In genomic region chr17:50501054-50501453, GRCh38 we compare ENCODE assay signal across 9 cellular contexts. TPM values are rescaled to one million over a fixed set of nuclear protein-coding genes. Genes with fewer than 3 reads are reported as not detected.
DNase-seq lines count a peak whose midpoint lies in the region; ATAC-seq and TF ChIP-seq lines count a peak whose summit lies in the region.
"Had no signal": no experiment of that assay in that cellular context is flagged by ENCODE, and none has a peak within 500 bp of the region (broad histone marks: within the 10 kb centered on the region; RNA-seq: fewer than 3 reads in every experiment).

No MANE protein-coding gene starts in this region.

- H3K4me3 ChIP-seq in lower lobe of right lung: no peak overlapping the region

- H3K4me3 Mint-ChIP-seq in activated naive CD4-positive, alpha-beta T cell treated with anti-CD3 and anti-CD28 coated beads for 36 hours: no peak overlapping the region
- H3K4me3 Mint-ChIP-seq: naive B cell had no signal

- CTCF ChIA-PET in activated naive CD4-positive, alpha-beta T cell treated with anti-CD3 and anti-CD28 coated beads for 36 hours (lab: Charles Lee): interaction anchor here (0.6 to 2.8 kb wide), 14 partner anchors 8 to 334 kb away, joined by 3 to 14 read pairs (median 4); partner anchors contain the start of genes RSAD1 and WFIKKN2

- intact Hi-C loops in activated naive CD4-positive, alpha-beta T cell treated with anti-CD3 and anti-CD28 coated beads for 36 hours (cut with micrococcal nuclease): loop anchor here (1.0 kb wide), 1 partner anchor 19 kb away; no protein-coding TSS in a partner anchor
- intact Hi-C loops in lower lobe of right lung (cut with DNase I): no loop called here

- no peaks in the 10 kb centered on the region for H3K36me3 ChIP-seq in lower lobe of right lung

- H3K4me1 Mint-ChIP-seq in activated naive CD4-positive, alpha-beta T cell treated with anti-CD3 and anti-CD28 coated beads for 36 hours (ENCODE audit: low read depth): peaks cover 14% of the 10 kb centered on the region
- H3K4me1 Mint-ChIP-seq: naive B cell had no signal

- H3K36me3 Mint-ChIP-seq in activated naive CD4-positive, alpha-beta T cell treated with anti-CD3 and anti-CD28 coated beads for 36 hours (ENCODE audit: low read depth): no peaks in the 10 kb centered on the region
- H3K36me3 Mint-ChIP-seq: naive B cell had no signal

- no peaks in the 10 kb centered on the region for H3K9me3 Mint-ChIP-seq in activated naive CD4-positive, alpha-beta T cell treated with anti-CD3 and anti-CD28 coated beads for 36 hours
- H3K9me3 Mint-ChIP-seq: naive B cell had no signal

- DNase-seq in COLO668 (lab: John Stamatoyannopoulos, UW; ENCODE audit: unreplicated experiment): peak; percentile 8
- peak; percentile 48 for DNase-seq in HT-29 (ENCODE audit: low spot score)
- peak; percentile 68 for DNase-seq in activated naive CD4-positive, alpha-beta T cell treated with anti-CD3 and anti-CD28 coated beads for 36 hours
- no peak for DNase-seq in lower lobe of right lung
- no peak for DNase-seq in anterior cingulate cortex (lab: John Stamatoyannopoulos, UW)
- DNase-seq in NCI-H2107 (lab: John Stamatoyannopoulos, UW): no peak
- DNase-seq: naive B cell had no signal

- H3K27ac Mint-ChIP-seq in activated naive CD4-positive, alpha-beta T cell treated with anti-CD3 and anti-CD28 coated beads for 36 hours: no peak overlapping the region
- H3K27ac Mint-ChIP-seq: naive B cell had no signal

- no peaks in the 10 kb centered on the region for H3K27me3 ChIP-seq in lower lobe of right lung (ENCODE audit: low read depth)

- no peak overlapping the region for H3K27ac ChIP-seq in lower lobe of right lung

- ATAC-seq in lower lobe of right lung: no peak
- no peak for ATAC-seq in HG02938 (IDR thresholded peaks at IDR 0.05; ENCODE audit: unreplicated experiment)
- ATAC-seq in GM18907 (IDR thresholded peaks at IDR 0.05; ENCODE audit: unreplicated experiment): no peak

- no peaks in the 10 kb centered on the region for H3K27me3 Mint-ChIP-seq in activated naive CD4-positive, alpha-beta T cell treated with anti-CD3 and anti-CD28 coated beads for 36 hours (ENCODE audit: low read depth)

- TF ChIP-seq CTCF in lower lobe of right lung (IDR thresholded peaks at IDR 0.05): peak; percentile 41

- H3K9me3 ChIP-seq in lower lobe of right lung: no peaks in the 10 kb centered on the region

- no peaks in the 10 kb centered on the region for H3K4me1 ChIP-seq in lower lobe of right lung

RNA-seq across cellular contexts. Expression of gene MYCBPAP, which starts 7.2 kb away (rescaled TPM):
- total RNA-seq in HT-29 (2014; rRNA removed; shearing (Covaris generic)): not detected in 2 replicates
- 1 to 10 TPM; 5.5 to 5.8 TPM for total RNA-seq in activated naive CD4-positive, alpha-beta T cell treated with anti-CD3 and anti-CD28 coated beads for 36 hours
- total RNA-seq in lower lobe of right lung: 3.8 TPM

RNA-seq across cellular contexts. Expression of gene RSAD1, which starts 22.4 kb away (rescaled TPM):
- total RNA-seq in HT-29 (2014; rRNA removed; shearing (Covaris generic)): 27.9 and 30.9 TPM in 2 replicates
- total RNA-seq in activated naive CD4-positive, alpha-beta T cell treated with anti-CD3 and anti-CD28 coated beads for 36 hours: 10 to 100 TPM; 39.2 to 40.4 TPM
- total RNA-seq in lower lobe of right lung: 29.2 TPM

RNA-seq across cellular contexts. Expression of gene EPN3, which starts 31.5 kb away (rescaled TPM):
- 25.6 and 25.8 TPM in 2 replicates for total RNA-seq in HT-29 (2014; rRNA removed; shearing (Covaris generic))
- not detected for total RNA-seq in activated naive CD4-positive, alpha-beta T cell treated with anti-CD3 and anti-CD28 coated beads for 36 hours
- 1.5 TPM for total RNA-seq in lower lobe of right lung

RNA-seq across cellular contexts. Expression of gene CHAD, which starts 32.4 kb away (rescaled TPM):
- total RNA-seq in HT-29 (2014; rRNA removed; shearing (Covaris generic)): not detected in 2 replicates
- not detected for total RNA-seq in activated naive CD4-positive, alpha-beta T cell treated with anti-CD3 and anti-CD28 coated beads for 36 hours
- not detected for total RNA-seq in lower lobe of right lung

RNA-seq across cellular contexts. Expression of gene SPATA20, which starts 45.9 kb away (rescaled TPM):
- 37.5 and 44.9 TPM in 2 replicates for total RNA-seq in HT-29 (2014; rRNA removed; shearing (Covaris generic))
- total RNA-seq in activated naive CD4-positive, alpha-beta T cell treated with anti-CD3 and anti-CD28 coated beads for 36 hours: 10 to 100 TPM; 15.8 to 16.1 TPM
- total RNA-seq in lower lobe of right lung: 29.7 TPM

Comparison
In these comparisons a context has a peak if more than half of its experiments do, and no peak if none do; other contexts are left out.
1. DNase-seq: peak in COLO668 (single experiment), HT-29 (single experiment) and activated naive CD4-positive, alpha-beta T cell treated with anti-CD3 and anti-CD28 coated beads for 36 hours (single experiment); none in lower lobe of right lung (single experiment), anterior cingulate cortex (0 of 58) and NCI-H2107 (single experiment).
2. RNA of gene EPN3, which starts 31.5 kb away (total RNA-seq): 25.6 to 25.8 TPM in HT-29; 1.5 TPM in lower lobe of right lung (single experiment) and not detected in activated naive CD4-positive, alpha-beta T cell treated with anti-CD3 and anti-CD28 coated beads for 36 hours; every median in the first group is over 10 times any median in the second.